In the genomic region with DNA sequence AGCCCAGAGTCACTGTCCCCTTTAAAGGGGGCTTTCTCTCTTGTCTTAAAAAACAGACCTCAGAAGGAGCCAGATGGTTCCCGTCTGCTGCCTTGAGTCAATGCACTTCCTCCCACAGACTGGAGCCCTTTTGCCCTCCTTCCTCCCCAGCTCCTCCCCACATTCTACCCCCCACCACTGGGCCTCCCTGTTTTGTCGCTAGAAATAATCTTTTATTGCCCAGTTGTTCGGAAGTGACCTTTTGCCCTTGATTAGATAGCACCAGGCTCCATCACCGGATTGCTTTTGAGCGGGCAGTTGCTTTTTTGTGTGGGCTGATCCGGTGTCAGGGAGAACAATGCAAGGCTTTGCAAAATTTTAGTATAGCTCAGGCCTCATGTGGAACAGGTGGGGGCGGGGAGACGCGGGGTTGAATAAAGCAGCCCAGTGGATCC, we compare ENCODE assay signal across 8 cellular contexts. TPM values are rescaled to one million over a fixed set of nuclear protein-coding genes. Genes with fewer than 3 reads are reported as not detected.
DNase-seq lines count a peak whose midpoint lies in the region; ATAC-seq and TF ChIP-seq lines count a peak whose summit lies in the region.

No MANE protein-coding gene starts in this region.

- H3K27ac ChIP-seq in fibroblast of lung (ENCODE audit: insufficient read depth, low read length) (peak overlapping the region; percentile 11), neural progenitor cell (peak overlapping the region; percentile 84), tibial artery (no peak overlapping the region)

- H3K4me1 Mint-ChIP-seq in T-helper 17 cell (peaks cover 8% of the 10 kb centered on the region), neural progenitor cell (peaks cover 40% of the 10 kb centered on the region)

- H3K9me3 ChIP-seq in T-helper 17 cell (ENCODE audit: control insufficient read depth, low read length, poor library complexity, severe bottlenecking) = no peaks in the 10 kb centered on the region
- H3K9me3 ChIP-seq in fibroblast of lung (ENCODE audit: control insufficient read depth, insufficient read depth, low read depth, low read length) = no peaks in the 10 kb centered on the region
- H3K9me3 ChIP-seq in neural progenitor cell (ENCODE audit: low read depth) = no peaks in the 10 kb centered on the region
- H3K9me3 ChIP-seq in tibial artery = no peaks in the 10 kb centered on the region

- H3K36me3 Mint-ChIP-seq in T-helper 17 cell (ENCODE audit: low read depth) (peaks cover 2% of the 10 kb centered on the region), neural progenitor cell (peaks cover 8% of the 10 kb centered on the region)

- peaks cover 2% of the 10 kb centered on the region for H3K4me1 ChIP-seq in fibroblast of lung (ENCODE audit: control insufficient read depth, extremely low read depth, insufficient read depth, low read length)
- peaks cover 31% of the 10 kb centered on the region for H3K4me1 ChIP-seq in neural progenitor cell
- peaks cover 0 to 3% (median 0%) of the 10 kb centered on the region in 4 donors for H3K4me1 ChIP-seq in tibial artery

- ATAC-seq in GM19463 (IDR thresholded peaks at IDR 0.05; ENCODE audit: unreplicated experiment) = peak; percentile 92
- ATAC-seq in HG03469 (IDR thresholded peaks at IDR 0.05; ENCODE audit: unreplicated experiment) = peak; percentile 47
- ATAC-seq in T-helper 17 cell = peak; percentile 81

- intact Hi-C loops in tibial artery (cut with DNase I; ENCODE audit: low total_unique reads) = no loop called here

- H3K36me3 ChIP-seq in fibroblast of lung (ENCODE audit: control insufficient read depth, insufficient read depth, low read length) = no peaks in the 10 kb centered on the region
- no peaks in the 10 kb centered on the region for H3K36me3 ChIP-seq in neural progenitor cell
- no peaks in the 10 kb centered on the region for H3K36me3 ChIP-seq in tibial artery

- H3K9ac ChIP-seq in fibroblast of lung (ENCODE audit: insufficient read depth, low read length) = no peak overlapping the region
- H3K9ac ChIP-seq in neural progenitor cell = no peak overlapping the region

- no peak overlapping the region for H3K27ac Mint-ChIP-seq in T-helper 17 cell
- peak overlapping the region; percentile 13 for H3K27ac Mint-ChIP-seq in neural progenitor cell

- H3K4me3 ChIP-seq in fibroblast of lung (replicated peaks in 1 of 4; ENCODE audit: control extremely low read depth in 1 of 4, insufficient read depth in 1 of 4, low read depth in 3 of 4, low read length in 4 of 4) (no peak overlapping the region), neural progenitor cell (peak overlapping the region; percentile 37), tibial artery (no peak overlapping the region)

- no peaks in the 10 kb centered on the region for H3K79me2 ChIP-seq in fibroblast of lung (ENCODE audit: control insufficient read depth, insufficient read depth, low read length)
- H3K79me2 ChIP-seq in neural progenitor cell (ENCODE audit: low read depth) = no peaks in the 10 kb centered on the region

- H3K4me3 Mint-ChIP-seq in T-helper 17 cell (peak overlapping the region; percentile 52), neural progenitor cell (peak overlapping the region; percentile 65)

- DNase-seq in DMS 273 (lab: John Stamatoyannopoulos, UW; ENCODE audit: unreplicated experiment) = peak; percentile 75
- DNase-seq in T-helper 17 cell = no peak
- DNase-seq in fibroblast of lung (ENCODE audit: low read depth in 2 of 2) = peak; percentile 57 to 58
- DNase-seq in neural progenitor cell (ENCODE audit: low spot score) = peak; percentile 91
- no peak for DNase-seq in tibial artery
- DNase-seq in DMS53 (lab: John Stamatoyannopoulos, UW) = no peak

- H3K4me2 ChIP-seq in fibroblast of lung (ENCODE audit: extremely low read depth, insufficient read depth, low read length) (peak overlapping the region; percentile 33), neural progenitor cell (peak overlapping the region; percentile 78)

- H3F3A ChIP-seq in neural progenitor cell (ENCODE audit: low read depth) = peaks cover 29% of the 10 kb centered on the region

- H4K20me1 ChIP-seq in fibroblast of lung (ENCODE audit: control insufficient read depth, extremely low read depth, insufficient read depth, low read length) (no peaks in the 10 kb centered on the region), neural progenitor cell (ENCODE audit: low read depth) (no peaks in the 10 kb centered on the region)

- no peak for TF ChIP-seq CTCF in fibroblast of lung (conservative IDR thresholded peaks at IDR 0.05 in 1 of 2, IDR thresholded peaks at IDR 0.05 in 1 of 2; ENCODE audit: low read depth in 1 of 2, low read length in 2 of 2)
- TF ChIP-seq CTCF in neural progenitor cell (IDR thresholded peaks at IDR 0.05) = no peak
- no peak for TF ChIP-seq CTCF in tibial artery (IDR thresholded peaks at IDR 0.05)

- peaks cover 20% of the 10 kb centered on the region for H3K9me3 Mint-ChIP-seq in neural progenitor cell

- H3K27me3 Mint-ChIP-seq in T-helper 17 cell (peaks cover 5% of the 10 kb centered on the region), neural progenitor cell (ENCODE audit: insufficient read depth, low read depth) (peaks cover 10% of the 10 kb centered on the region)

- H3K27me3 ChIP-seq in fibroblast of lung (ENCODE audit: control insufficient read depth, insufficient read depth, low read length) = no peaks in the 10 kb centered on the region
- no peaks in the 10 kb centered on the region for H3K27me3 ChIP-seq in neural progenitor cell
- no peaks in the 10 kb centered on the region for H3K27me3 ChIP-seq in tibial artery

- peak overlapping the region; percentile 17 for H2AFZ ChIP-seq in fibroblast of lung (ENCODE audit: low read length)
- no peak overlapping the region for H2AFZ ChIP-seq in neural progenitor cell (replicated peaks)

RNA-seq across cellular contexts. Expression of gene SPRY1, which starts 47.7 kb away (rescaled TPM):
- total RNA-seq in T-helper 17 cell (10 to 100 TPM; 17.2 to 18.2 TPM), fibroblast of lung (14.9 and 21.3 TPM in 2 replicates), neural progenitor cell (ENCODE audit: low replicate concordance) (35.9 and 50.8 TPM in 2 replicates)
- 15.3 and 23.9 TPM in 2 replicates for polyA plus RNA-seq in fibroblast of lung
- polyA plus RNA-seq in fibroblast of lung (2012) = 21.2 and 41.6 TPM in 2 replicates
- 38.5 and 59.3 TPM in 2 replicates for polyA minus RNA-seq in fibroblast of lung (ENCODE audit: low replicate concordance)

Comparison
In these comparisons a context has a peak if more than half of its experiments do, and no peak if none do; other contexts are left out.
1. DNase-seq: peak in DMS 273 (single experiment), fibroblast of lung (2 of 2) and neural progenitor cell (single experiment); none in T-helper 17 cell (0 of 3), tibial artery (0 of 2) and DMS53 (single experiment).
2. H3K27ac ChIP-seq: peak in fibroblast of lung (single experiment) and neural progenitor cell (single experiment); none in tibial artery (0 of 2).
3. Peak in every context shown above with its lines, with median percentiles within 50 percentile points of each other: ATAC-seq.